Comparison of ENCODE assay signal across 10 cellular contexts in genomic region chr10:45373003-45373782, GRCh38. TPM values are rescaled to one million over a fixed set of nuclear protein-coding genes. Genes with fewer than 3 reads are reported as not detected.
DNase-seq lines count a peak whose midpoint lies in the region; ATAC-seq, FAIRE-seq and TF ChIP-seq lines count a peak whose summit lies in the region.
"Had no signal": no experiment of that assay in that cellular context is flagged by ENCODE, and none has a peak within 500 bp of the region (broad histone marks: within the 10 kb centered on the region; RNA-seq: fewer than 3 reads in every experiment).

No MANE protein-coding gene starts in this region.

- no peaks in the 10 kb centered on the region for H3K27me3 Mint-ChIP-seq in IgD-negative memory B cell
- peaks cover 32% of the 10 kb centered on the region for H3K27me3 Mint-ChIP-seq in activated T-cell treated with anti-CD3 and anti-CD28 coated beads, Interleukin-2, amount 50 U/mL, for 4 hours (ENCODE audit: low read depth)

- peaks cover 62 to 70% (median 69%) of the 10 kb centered on the region in 3 donors for H3K4me1 Mint-ChIP-seq in IgD-negative memory B cell
- H3K4me1 Mint-ChIP-seq in activated T-cell treated with anti-CD3 and anti-CD28 coated beads, Interleukin-2, amount 50 U/mL, for 4 hours (ENCODE audit: low read depth): peaks cover 25% of the 10 kb centered on the region

- no peaks in the 10 kb centered on the region for H3K36me3 ChIP-seq in iPS DF 6.9 (ENCODE audit: control insufficient read depth, insufficient read depth, low read length)
- H3K36me3 ChIP-seq in MG63: no peaks in the 10 kb centered on the region

- H3K4me3 ChIP-seq in iPS DF 6.9 (ENCODE audit: low read length): peak overlapping the region; percentile 46; the same call in 1 of the 2 replicates
- H3K4me3 ChIP-seq in MG63: no peak overlapping the region

- no peaks in the 10 kb centered on the region for H3K9me3 Mint-ChIP-seq in IgD-negative memory B cell
- no peaks in the 10 kb centered on the region for H3K9me3 Mint-ChIP-seq in activated T-cell treated with anti-CD3 and anti-CD28 coated beads, Interleukin-2, amount 50 U/mL, for 4 hours

- H3K27me3 ChIP-seq in iPS DF 6.9 (ENCODE audit: control insufficient read depth, insufficient read depth, low read length) (peaks cover 13% of the 10 kb centered on the region), MG63 (peaks cover 32% of the 10 kb centered on the region)

- peak; percentile 30 for ATAC-seq in GM21526 (IDR thresholded peaks at IDR 0.05; ENCODE audit: low FRiP score, unreplicated experiment)
- ATAC-seq in activated T-cell treated with anti-CD3 and anti-CD28 coated beads, Interleukin-2, amount 50 U/mL, for 4 hours: peak; percentile 53 to 69
- no peak for ATAC-seq in GM18519 (IDR thresholded peaks at IDR 0.05; ENCODE audit: low FRiP score, unreplicated experiment)

- peaks cover 4% of the 10 kb centered on the region; the same call in 1 of the 2 replicates for H3K4me1 ChIP-seq in iPS DF 6.9 (ENCODE audit: control insufficient read depth, insufficient read depth, low read length)

- H3K4me3 Mint-ChIP-seq in IgD-negative memory B cell: peak overlapping the region; percentile 87 to 96 (median 92)
- H3K4me3 Mint-ChIP-seq in activated T-cell treated with anti-CD3 and anti-CD28 coated beads, Interleukin-2, amount 50 U/mL, for 4 hours: peak overlapping the region; percentile 83

- peaks cover 12% of the 10 kb centered on the region for H3K36me3 Mint-ChIP-seq in IgD-negative memory B cell
- no peaks in the 10 kb centered on the region for H3K36me3 Mint-ChIP-seq in activated T-cell treated with anti-CD3 and anti-CD28 coated beads, Interleukin-2, amount 50 U/mL, for 4 hours (ENCODE audit: insufficient read depth)

- peak; percentile 70 for FAIRE-seq in GM12892 (lab: Jason Lieb, UNC)

- peak; percentile 41 for DNase-seq in GM12892 (ENCODE audit: insufficient read length)
- DNase-seq in activated T-cell treated with anti-CD3 and anti-CD28 coated beads, Interleukin-2, amount 50 U/mL, for 4 hours: no peak
- DNase-seq in iPS DF 6.9 (ENCODE audit: low read depth, low spot score): no peak
- DNase-seq in stimulated activated CD4-positive, alpha-beta T cell treated with anti-CD3 and anti-CD28 coated beads, Interleukin-4, amount 100 ng/mL, for 1 hour: peak; percentile 25
- DNase-seq in MG63: no peak

- H3K27ac Mint-ChIP-seq in IgD-negative memory B cell: peak overlapping the region; percentile 41 to 84 (median 78)

- H3K27ac ChIP-seq in iPS DF 6.9 (ENCODE audit: low read length): no peak overlapping the region

- H3K9me3 ChIP-seq in iPS DF 6.9 (ENCODE audit: control insufficient read depth, insufficient read depth, low read length) (no peaks in the 10 kb centered on the region), MG63 (no peaks in the 10 kb centered on the region)

- TF ChIP-seq POLR2A in GM12892 (IDR thresholded peaks at IDR 0.05; ENCODE audit: low read depth, low read length): peak; percentile 28; the same call in 1 of the 2 replicates

- WGBS in iPS DF 6.9 (ENCODE audit: insufficient coverage, insufficient read length): no CpG with 5 or more reads among the region's 44 CpGs

RNA-seq across cellular contexts. Expression of gene ALOX5, which starts 0.8 kb away (rescaled TPM):
- 28.2 TPM for polyA plus RNA-seq in GM12892 (2012; ENCODE audit: missing spikeins)
- 193 TPM for polyA plus RNA-seq in IgD-negative memory B cell
- 1 to 10 TPM in 1 of 3 donors, under 1 TPM in 2; 0.46 to 1.1 (median 0.69) TPM for total RNA-seq in activated T-cell treated with anti-CD3 and anti-CD28 coated beads, Interleukin-2, amount 50 U/mL, for 4 hours
- not detected in 2 replicates for total RNA-seq in MG63 (2014; rRNA removed; shearing (Covaris generic); ENCODE audit: low replicate concordance)
- total RNA-seq: SK-MEL-5 had no signal

RNA-seq across cellular contexts. Expression of gene OR13A1, which starts 57.8 kb away (rescaled TPM):
- not detected for polyA plus RNA-seq in GM12892 (2012; ENCODE audit: missing spikeins)
- 0.55 TPM for polyA plus RNA-seq in IgD-negative memory B cell
- total RNA-seq in activated T-cell treated with anti-CD3 and anti-CD28 coated beads, Interleukin-2, amount 50 U/mL, for 4 hours: not detected
- total RNA-seq in MG63 (2014; rRNA removed; shearing (Covaris generic); ENCODE audit: low replicate concordance): not detected in 2 replicates
- total RNA-seq: pulmonary artery endothelial cell, SK-MEL-5 had no signal

Comparison
In these comparisons a context has a peak if more than half of its experiments do, and no peak if none do; other contexts are left out.
1. DNase-seq: peak in GM12892 (single experiment) and stimulated activated CD4-positive, alpha-beta T cell treated with anti-CD3 and anti-CD28 coated beads, Interleukin-4, amount 100 ng/mL, for 1 hour (single experiment); none in activated T-cell treated with anti-CD3 and anti-CD28 coated beads, Interleukin-2, amount 50 U/mL, for 4 hours (single experiment), iPS DF 6.9 (single experiment) and MG63 (single experiment).